24 cellular contexts compared by ENCODE assay signal in the genomic region with DNA sequence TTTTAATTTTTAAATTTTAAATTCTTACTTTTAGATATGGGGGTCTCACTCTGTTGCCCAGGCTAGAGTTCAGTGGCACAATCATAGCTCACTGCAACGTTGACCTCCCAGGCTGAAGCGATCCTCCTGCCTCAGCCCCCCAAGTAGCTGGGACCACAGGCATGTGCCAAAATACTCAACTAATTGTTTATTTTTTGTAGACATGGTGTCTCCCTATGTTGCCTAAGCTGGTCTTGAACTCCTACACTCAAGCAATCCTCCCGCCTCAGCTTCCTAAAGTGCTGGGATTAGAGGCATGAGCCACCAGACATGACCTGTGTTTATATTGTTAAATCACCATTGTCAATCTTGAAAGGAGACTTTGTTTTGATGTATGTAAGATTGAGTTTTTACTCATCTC.
"Had no signal": no experiment of that assay in that cellular context is flagged by ENCODE, and none has a peak within 500 bp of the region (broad histone marks: within the 10 kb centered on the region; RNA-seq: fewer than 3 reads in every experiment).

No MANE protein-coding gene starts in this region.

- H3K27ac ChIP-seq: stomach, suprapubic skin, testis, thoracic aorta, thyroid gland, tibial artery, tibial nerve, transverse colon, upper lobe of left lung, upper lobe of right lung, uterus, vagina had no signal

- H3K4me1 ChIP-seq: stomach, suprapubic skin, testis, tibial artery, tibial nerve, transverse colon, upper lobe of right lung, uterus, vagina had no signal

- DNase-seq: stimulated activated CD4-positive, alpha-beta T cell treated with anti-CD3 and anti-CD28 coated beads, Interleukin-2, amount 100 ng/mL, for 48 hours; stimulated activated CD4-positive, alpha-beta T cell treated with anti-CD3 and anti-CD28 coated beads, Interleukin-4, amount 100 ng/mL, for 1 hour; stimulated activated CD4-positive, alpha-beta T cell treated with anti-CD3 and anti-CD28 coated beads, Interleukin-4, amount 100 ng/mL, for 24 hours; stimulated activated CD4-positive, alpha-beta T cell treated with anti-CD3 and anti-CD28 coated beads, Interleukin-4, amount 100 ng/mL, for 4 hours; stimulated activated CD8-positive, alpha-beta memory T cell treated with anti-CD3 and anti-CD28 coated beads, Interleukin-4, amount 100 ng/mL, for 48 hours; stimulated activated naive B cell treated with anti-CD40 and anti-IgM and Interleukin-4, amounts not matched to agents 10 μg/mL and 1 μg/mL and 100 μg/mL, for 72 hours; stimulated activated naive CD4-positive, alpha-beta T cell; stimulated activated naive CD4-positive, alpha-beta T cell treated with Interleukin-2 at 50 U/mL for 16 hours; stimulated activated naive CD8-positive, alpha-beta T cell treated with anti-CD3 and anti-CD28 coated beads, Interleukin-15, amount 100 ng/mL, for 72 hours; stimulated activated naive CD8-positive, alpha-beta T cell treated with anti-CD3 and anti-CD28 coated beads, Interleukin-15, Interleukin-2, amounts not matched to agents 100 U/mL and 50 U/mL, for 24 hours; stomach; substantia nigra; testis; tibial artery; transverse colon; trophoblast cell; upper lobe of right lung; uterus had no signal

- H3K27me3 ChIP-seq: stomach, suprapubic skin, testis, thyroid gland, tibial artery, tibial nerve, transverse colon, upper lobe of left lung, upper lobe of right lung, uterus, vagina had no signal

- H3K9me3 ChIP-seq: stomach, suprapubic skin, testis, thoracic aorta, thyroid gland, tibial artery, tibial nerve, transverse colon, upper lobe of left lung, upper lobe of right lung, uterus, vagina had no signal

- H3K36me3 ChIP-seq: suprapubic skin, thoracic aorta, thyroid gland, transverse colon, upper lobe of right lung, uterus, vagina had no signal

- H3K4me3 ChIP-seq: stomach, suprapubic skin, testis, thoracic aorta, thyroid gland, tibial artery, tibial nerve, transverse colon, upper lobe of left lung, upper lobe of right lung, uterus, vagina had no signal
